ENCODE assay signal across 12 cellular contexts in genomic region chr7:149161241-149161848, GRCh38. TPM values are rescaled to one million over a fixed set of nuclear protein-coding genes. Genes with fewer than 3 reads are reported as not detected.
DNase-seq lines count a peak whose midpoint lies in the region; ATAC-seq lines count a peak whose summit lies in the region.
"Had no signal": no experiment of that assay in that cellular context is flagged by ENCODE, and none has a peak within 500 bp of the region (broad histone marks: within the 10 kb centered on the region; RNA-seq: fewer than 3 reads in every experiment).

No MANE protein-coding gene starts in this region.

- no peak for ATAC-seq in central memory CD8-positive, alpha-beta T cell (replicated peaks; ENCODE audit: extremely low read depth, poor library complexity, severe bottlenecking)
- ATAC-seq in natural killer cell treated with Interleukin-12 subunit alpha and Interleukin-12 subunit beta and Interleukin-15 and Interleukin-18, amount 100 ng/mL, for 72 hours = peak; percentile 54 to 61
- no peak for ATAC-seq in GM18858 (IDR thresholded peaks at IDR 0.05; ENCODE audit: unreplicated experiment)

- POLR2A ChIA-PET in activated CD4-positive, alpha-beta T cell treated with anti-CD3 and anti-CD28 coated beads, Interleukin-2, amount 10 ng/mL, durations not matched to agents 7 days and 5 days (lab: Charles Lee) = no interaction called here

- no peak overlapping the region for H3K4me3 Mint-ChIP-seq in activated CD4-positive, alpha-beta T cell treated with anti-CD3 and anti-CD28 coated beads, Interleukin-2, amount 10 ng/mL, durations not matched to agents 7 days and 5 days
- no peak overlapping the region for H3K4me3 Mint-ChIP-seq in central memory CD8-positive, alpha-beta T cell
- no peak overlapping the region for H3K4me3 Mint-ChIP-seq in natural killer cell treated with Interleukin-12 subunit alpha and Interleukin-12 subunit beta and Interleukin-15 and Interleukin-18, amount 100 ng/mL, for 72 hours

- H3K27me3 Mint-ChIP-seq in activated CD4-positive, alpha-beta T cell treated with anti-CD3 and anti-CD28 coated beads, Interleukin-2, amount 10 ng/mL, durations not matched to agents 7 days and 5 days = no peaks in the 10 kb centered on the region
- H3K27me3 Mint-ChIP-seq in central memory CD8-positive, alpha-beta T cell = no peaks in the 10 kb centered on the region
- no peaks in the 10 kb centered on the region for H3K27me3 Mint-ChIP-seq in natural killer cell treated with Interleukin-12 subunit alpha and Interleukin-12 subunit beta and Interleukin-15 and Interleukin-18, amount 100 ng/mL, for 72 hours

- CTCF ChIA-PET in activated CD4-positive, alpha-beta T cell treated with anti-CD3 and anti-CD28 coated beads, Interleukin-2, amount 10 ng/mL, durations not matched to agents 7 days and 5 days (lab: Charles Lee) = interaction anchor here (0.6 to 1.5 kb wide), 8 partner anchors 8 to 310 kb away, joined by 3 to 4 read pairs (median 3); no protein-coding TSS in a partner anchor

- no peaks in the 10 kb centered on the region for H3K9me3 Mint-ChIP-seq in activated CD4-positive, alpha-beta T cell treated with anti-CD3 and anti-CD28 coated beads, Interleukin-2, amount 10 ng/mL, durations not matched to agents 7 days and 5 days
- H3K9me3 Mint-ChIP-seq in central memory CD8-positive, alpha-beta T cell = no peaks in the 10 kb centered on the region
- H3K9me3 Mint-ChIP-seq in natural killer cell treated with Interleukin-12 subunit alpha and Interleukin-12 subunit beta and Interleukin-15 and Interleukin-18, amount 100 ng/mL, for 72 hours = no peaks in the 10 kb centered on the region

- H3K27ac Mint-ChIP-seq in activated CD4-positive, alpha-beta T cell treated with anti-CD3 and anti-CD28 coated beads, Interleukin-2, amount 10 ng/mL, durations not matched to agents 7 days and 5 days = peak overlapping the region; percentile 10
- H3K27ac Mint-ChIP-seq in central memory CD8-positive, alpha-beta T cell (ENCODE audit: low read depth) = peak overlapping the region; percentile 64
- H3K27ac Mint-ChIP-seq in natural killer cell treated with Interleukin-12 subunit alpha and Interleukin-12 subunit beta and Interleukin-15 and Interleukin-18, amount 100 ng/mL, for 72 hours = peak overlapping the region; percentile 63 to 83

- peaks cover 31% of the 10 kb centered on the region for H3K4me1 Mint-ChIP-seq in activated CD4-positive, alpha-beta T cell treated with anti-CD3 and anti-CD28 coated beads, Interleukin-2, amount 10 ng/mL, durations not matched to agents 7 days and 5 days
- peaks cover 11% of the 10 kb centered on the region for H3K4me1 Mint-ChIP-seq in central memory CD8-positive, alpha-beta T cell
- H3K4me1 Mint-ChIP-seq in natural killer cell treated with Interleukin-12 subunit alpha and Interleukin-12 subunit beta and Interleukin-15 and Interleukin-18, amount 100 ng/mL, for 72 hours (ENCODE audit: low read depth in 2 of 2) = peaks cover 13 to 39% of the 10 kb centered on the region in 2 donors

- H3K36me3 Mint-ChIP-seq in activated CD4-positive, alpha-beta T cell treated with anti-CD3 and anti-CD28 coated beads, Interleukin-2, amount 10 ng/mL, durations not matched to agents 7 days and 5 days (ENCODE audit: low read depth) = peaks cover 39% of the 10 kb centered on the region
- peaks cover 49% of the 10 kb centered on the region for H3K36me3 Mint-ChIP-seq in central memory CD8-positive, alpha-beta T cell (ENCODE audit: insufficient read depth)
- peaks cover 6% of the 10 kb centered on the region for H3K36me3 Mint-ChIP-seq in natural killer cell treated with Interleukin-12 subunit alpha and Interleukin-12 subunit beta and Interleukin-15 and Interleukin-18, amount 100 ng/mL, for 72 hours

- DNase-seq in activated CD4-positive, alpha-beta T cell treated with anti-CD3 and anti-CD28 coated beads, Interleukin-2, amount 10 ng/mL, durations not matched to agents 7 days and 5 days = no peak
- DNase-seq in activated CD4-positive, alpha-beta T cell treated with anti-CD3 and anti-CD28 coated beads, Interleukin-2, amount 50 U/mL, for 4 hours = no peak
- DNase-seq in M059J (ENCODE audit: low read depth) (peak; percentile 77), SKM-1 (lab: John Stamatoyannopoulos, UW; ENCODE audit: unreplicated experiment) (no peak), iPS-NIHi11 (ENCODE audit: low spot score) (no peak)
- DNase-seq in central memory CD8-positive, alpha-beta T cell (ENCODE audit: low spot score in 2 of 2) = no peak
- DNase-seq in natural killer cell treated with Interleukin-12 subunit alpha and Interleukin-12 subunit beta and Interleukin-15 and Interleukin-18, amount 100 ng/mL, for 72 hours (ENCODE audit: low spot score) = no peak
- DNase-seq: activated effector memory CD4-positive, alpha-beta T cell treated with Interleukin-2 at 50 U/mL for 16 hours; colonic mucosa; head of caudate nucleus; NCI-H1436 had no signal

RNA-seq across cellular contexts. Expression of gene ZNF398, which starts 14.1 kb away (rescaled TPM):
- total RNA-seq in activated CD4-positive, alpha-beta T cell treated with anti-CD3 and anti-CD28 coated beads, Interleukin-2, amount 10 ng/mL, durations not matched to agents 7 days and 5 days = 10 to 100 TPM; 15.3 to 17.1 TPM
- 16.0 and 20.9 TPM in 2 replicates for total RNA-seq in M059J (2014; rRNA removed; shearing (Covaris generic))
- 10 to 100 TPM; 17.9 to 20.0 TPM for total RNA-seq in natural killer cell treated with Interleukin-12 subunit alpha and Interleukin-12 subunit beta and Interleukin-15 and Interleukin-18, amount 100 ng/mL, for 72 hours

RNA-seq across cellular contexts. Expression of gene ZNF282, which starts 34.0 kb away (rescaled TPM):
- 10 to 100 TPM; 28.2 to 29.4 TPM for total RNA-seq in activated CD4-positive, alpha-beta T cell treated with anti-CD3 and anti-CD28 coated beads, Interleukin-2, amount 10 ng/mL, durations not matched to agents 7 days and 5 days
- total RNA-seq in M059J (2014; rRNA removed; shearing (Covaris generic)) = 9.9 and 21.4 TPM in 2 replicates
- total RNA-seq in natural killer cell treated with Interleukin-12 subunit alpha and Interleukin-12 subunit beta and Interleukin-15 and Interleukin-18, amount 100 ng/mL, for 72 hours = 10 to 100 TPM; 37.4 to 46.7 TPM

RNA-seq across cellular contexts. Expression of gene ZNF425, which starts 35.2 kb away (rescaled TPM):
- 1 to 10 TPM in 1 of 2 experiments, under 1 TPM in 1; 0.67 to 1.0 TPM for total RNA-seq in activated CD4-positive, alpha-beta T cell treated with anti-CD3 and anti-CD28 coated beads, Interleukin-2, amount 10 ng/mL, durations not matched to agents 7 days and 5 days
- total RNA-seq in M059J (2014; rRNA removed; shearing (Covaris generic)) = 1.1 and 3.1 TPM in 2 replicates
- 1 to 10 TPM in 1 of 2 donors, under 1 TPM in 1; 0.39 to 1.4 TPM for total RNA-seq in natural killer cell treated with Interleukin-12 subunit alpha and Interleukin-12 subunit beta and Interleukin-15 and Interleukin-18, amount 100 ng/mL, for 72 hours

Comparison
In these comparisons a context has a peak if more than half of its experiments do, and no peak if none do; other contexts are left out.
1. H3K27ac Mint-ChIP-seq: peak in every context shown above with its lines; median percentile 73 in natural killer cell treated with Interleukin-12 subunit alpha and Interleukin-12 subunit beta and Interleukin-15 and Interleukin-18, amount 100 ng/mL, for 72 hours; 64 in central memory CD8-positive, alpha-beta T cell; 10 in activated CD4-positive, alpha-beta T cell treated with anti-CD3 and anti-CD28 coated beads, Interleukin-2, amount 10 ng/mL, durations not matched to agents 7 days and 5 days.
2. ATAC-seq: peak in natural killer cell treated with Interleukin-12 subunit alpha and Interleukin-12 subunit beta and Interleukin-15 and Interleukin-18, amount 100 ng/mL, for 72 hours (2 of 2); none in central memory CD8-positive, alpha-beta T cell (single experiment) and GM18858 (single experiment).